ENCODE assay signal across 18 cellular contexts in the genomic region with DNA sequence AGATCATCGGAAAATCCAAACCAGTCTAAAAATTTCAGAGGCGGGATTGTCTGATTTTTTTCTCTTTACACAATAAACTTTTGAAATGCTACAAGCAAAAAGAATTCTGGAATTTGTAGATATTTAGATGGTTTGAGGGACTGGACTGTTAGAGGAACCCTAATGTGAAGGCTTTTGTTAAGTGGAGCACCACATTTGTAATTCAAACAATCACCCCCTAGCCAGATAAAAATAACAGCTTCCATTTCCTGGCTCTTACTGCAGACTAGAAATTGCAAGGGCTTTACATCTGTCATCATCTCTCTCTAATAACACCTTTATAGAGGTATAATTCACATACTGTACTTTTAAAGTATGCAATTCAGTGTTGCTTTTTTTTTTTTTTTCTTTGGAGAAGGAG. TPM values are rescaled to one million over a fixed set of nuclear protein-coding genes. Genes with fewer than 3 reads are reported as not detected.
DNase-seq lines count a peak whose midpoint lies in the region; ATAC-seq and TF ChIP-seq lines count a peak whose summit lies in the region.
"Had no signal": no experiment of that assay in that cellular context is flagged by ENCODE, and none has a peak within 500 bp of the region (broad histone marks: within the 10 kb centered on the region; RNA-seq: fewer than 3 reads in every experiment).

No MANE protein-coding gene starts in this region.

- no peak for TF ChIP-seq POLR2A in prostate gland (IDR thresholded peaks at IDR 0.05)
- no peak for TF ChIP-seq POLR2A in testis (IDR thresholded peaks at IDR 0.05)

- CTCF ChIA-PET in WTC11 (lab: Charles Lee) (interaction anchor here (0.7 to 3.2 kb wide), 3 partner anchors 46 to 79 kb away, joined by 3 to 12 read pairs (median 5); no protein-coding TSS in a partner anchor), Caco-2 (lab: Charles Lee) (no interaction called here)

- H3K27me3 ChIP-seq in HUES6 (ENCODE audit: control insufficient read depth, insufficient read depth, low read length), result no peaks in the 10 kb centered on the region
- H3K27me3 ChIP-seq in iPS-18a (ENCODE audit: control insufficient read depth, insufficient read depth, low read length), result no peaks in the 10 kb centered on the region
- H3K27me3 ChIP-seq in prostate gland (replicated peaks; ENCODE audit: insufficient read depth), result no peaks in the 10 kb centered on the region
- no peaks in the 10 kb centered on the region for H3K27me3 ChIP-seq in Caco-2 (replicated peaks; ENCODE audit: control insufficient read depth, insufficient read depth, low read length)
- no peaks in the 10 kb centered on the region for H3K27me3 ChIP-seq in aorta (ENCODE audit: control insufficient read depth in 1 of 2, insufficient read depth in 2 of 2, low read length in 1 of 2)
- no peaks in the 10 kb centered on the region for H3K27me3 ChIP-seq in testis

- BruUV-seq in Caco-2 (replicated peaks; lab: Mats Ljungman, UMichigan), result no TSS peak

- DNase-seq in WTC11 (ENCODE audit: low spot score) (no peak), prostate gland (ENCODE audit: low spot score) (no peak), Caco-2 (no peak), aorta (no peak), testis (no peak)
- DNase-seq: BE2C; CD8-positive, alpha-beta T cell; KG1; NCI-H1092; NCI-H187 treated with DMSO at 0.1 percent for 48 hours; NCI-H2171; NCI-H510A; OCI-M1; RPMI8226 had no signal

- no peaks in the 10 kb centered on the region for H3K27me3 Mint-ChIP-seq in WTC11 (ENCODE audit: low read depth)
- H3K27me3 Mint-ChIP-seq in Caco-2 (ENCODE audit: insufficient read depth, unreplicated experiment), result no peaks in the 10 kb centered on the region

- H3K9ac ChIP-seq in HUES6 (ENCODE audit: low read length) (peak overlapping the region; percentile 40), iPS-18a (ENCODE audit: low read length) (peak overlapping the region; percentile 14)

- H3K36me3 ChIP-seq in HUES6 (ENCODE audit: control insufficient read depth, insufficient read depth, low read length), result no peaks in the 10 kb centered on the region
- no peaks in the 10 kb centered on the region for H3K36me3 ChIP-seq in iPS-18a (ENCODE audit: control insufficient read depth, low read depth, low read length)
- no peaks in the 10 kb centered on the region for H3K36me3 ChIP-seq in prostate gland
- H3K36me3 ChIP-seq in Caco-2 (ENCODE audit: control insufficient read depth, insufficient read depth, low read length), result 0 out of 2 replicates have a peak, but pooled peaks cover 1% of the 10 kb centered on the region
- H3K36me3 ChIP-seq in aorta (ENCODE audit: control insufficient read depth in 1 of 2, insufficient read depth in 2 of 2, low read length in 1 of 2), result no peaks in the 10 kb centered on the region
- no peaks in the 10 kb centered on the region for H3K36me3 ChIP-seq in testis (ENCODE audit: low read depth, missing control alignments)
- H3K36me3 ChIP-seq: BE2C, HAP-1 had no signal

- peak overlapping the region; percentile 29 for H3K4me3 Mint-ChIP-seq in WTC11
- no peak overlapping the region for H3K4me3 Mint-ChIP-seq in Caco-2 (ENCODE audit: unreplicated experiment)
- H3K4me3 Mint-ChIP-seq: CD8-positive, alpha-beta T cell had no signal

- H3K4me1 Mint-ChIP-seq in WTC11, result peaks cover 64% of the 10 kb centered on the region
- peaks cover 11% of the 10 kb centered on the region for H3K4me1 Mint-ChIP-seq in Caco-2 (ENCODE audit: low read depth, unreplicated experiment)

- peak overlapping the region; percentile 95 for H3K27ac ChIP-seq in HUES6 (ENCODE audit: low read depth, low read length)
- peak overlapping the region; percentile 34 for H3K27ac ChIP-seq in iPS-18a (ENCODE audit: low read length)
- peak overlapping the region; percentile 12 to 22 for H3K27ac ChIP-seq in prostate gland
- no peak overlapping the region for H3K27ac ChIP-seq in aorta (ENCODE audit: low read depth in 1 of 2, low read length in 2 of 2)
- H3K27ac ChIP-seq in testis, result no peak overlapping the region

- H3K4me3 ChIP-seq in HUES6 (ENCODE audit: low read depth, low read length) (no peak overlapping the region; the same call in 1 of the 2 replicates), iPS-18a (ENCODE audit: low read length) (peak overlapping the region; percentile 11), prostate gland (no peak overlapping the region), Caco-2 (ENCODE audit: low read depth, low read length) (no peak overlapping the region), aorta (ENCODE audit: low read length in 2 of 2) (no peak overlapping the region), testis (no peak overlapping the region)
- H3K4me3 ChIP-seq: HAP-1 had no signal

- intact Hi-C loops in prostate gland (cut with DNase I) (loop anchor here (10.0 kb wide), 2 partner anchors 71 to 189 kb away; a partner anchor contains a TSS), Caco-2 (cut with micrococcal nuclease; ENCODE audit: unreplicated experiment) (no loop called here), aorta (cut with DNase I) (loop anchor here in 1 of 2 donors (10.0 kb wide), 1 partner anchor 179 kb away; no protein-coding TSS in a partner anchor), testis (cut with DNase I; ENCODE audit: low total_unique reads) (no loop called here)

- POLR2A ChIA-PET in WTC11 (lab: Charles Lee), result no interaction called here
- POLR2A ChIA-PET in Caco-2 (lab: Charles Lee), result no interaction called here

- no peak for TF ChIP-seq CTCF in WTC11 (IDR thresholded peaks at IDR 0.05)
- TF ChIP-seq CTCF in prostate gland (IDR thresholded peaks at IDR 0.05), result no peak
- no peak for TF ChIP-seq CTCF in Caco-2 (IDR thresholded peaks at IDR 0.05; ENCODE audit: insufficient read depth in 1 of 2, low read depth in 1 of 2, low read length in 1 of 2, severe bottlenecking in 1 of 2, unreplicated experiment in 1 of 2)
- no peak for TF ChIP-seq CTCF in testis (IDR thresholded peaks at IDR 0.05)

- peak; percentile 9 for ATAC-seq in WTC11
- ATAC-seq in aorta (ENCODE audit: low FRiP score), result no peak
- no peak for ATAC-seq in HG02571 (IDR thresholded peaks at IDR 0.05; ENCODE audit: unreplicated experiment)
- ATAC-seq: CD8-positive, alpha-beta T cell had no signal

- WGBS in prostate gland, result 59% methylated on average over 2 of the region's 2 CpGs
- WGBS in aorta, 2 donors, result 55 to 64% methylated on average over 2 of the region's 2 CpGs
- 60 to 73% methylated on average over 2 of the region's 2 CpGs for WGBS in testis, 2 donors

- H3K27ac Mint-ChIP-seq in WTC11, result peak overlapping the region; percentile 99
- no peak overlapping the region for H3K27ac Mint-ChIP-seq in Caco-2 (ENCODE audit: unreplicated experiment)
- H3K27ac Mint-ChIP-seq: CD8-positive, alpha-beta T cell had no signal

- H3K9me3 Mint-ChIP-seq in WTC11 (0 out of 2 replicates have a peak, but pooled peaks cover 6% of the 10 kb centered on the region), Caco-2 (ENCODE audit: unreplicated experiment) (no peaks in the 10 kb centered on the region)
- H3K9me3 Mint-ChIP-seq: CD8-positive, alpha-beta T cell had no signal

- H3K36me3 Mint-ChIP-seq in WTC11 (0 out of 2 replicates have a peak, but pooled peaks cover 9% of the 10 kb centered on the region), Caco-2 (ENCODE audit: insufficient read depth, unreplicated experiment) (peaks cover 16% of the 10 kb centered on the region)

- no peaks in the 10 kb centered on the region for H3K9me3 ChIP-seq in HUES6 (ENCODE audit: control insufficient read depth, insufficient read depth, low read depth, low read length)
- no peaks in the 10 kb centered on the region for H3K9me3 ChIP-seq in iPS-18a (ENCODE audit: control insufficient read depth, low read depth, low read length)
- H3K9me3 ChIP-seq in prostate gland, result no peaks in the 10 kb centered on the region
- no peaks in the 10 kb centered on the region for H3K9me3 ChIP-seq in Caco-2
- no peaks in the 10 kb centered on the region for H3K9me3 ChIP-seq in aorta (ENCODE audit: control insufficient read depth, low read length)
- H3K9me3 ChIP-seq in testis, result no peaks in the 10 kb centered on the region
- H3K9me3 ChIP-seq: BE2C had no signal

- peaks cover 39% of the 10 kb centered on the region for H3K4me1 ChIP-seq in HUES6 (ENCODE audit: control insufficient read depth, insufficient read depth, low read length)
- peaks cover 11% of the 10 kb centered on the region for H3K4me1 ChIP-seq in iPS-18a (ENCODE audit: control insufficient read depth, low read depth, low read length)
- H3K4me1 ChIP-seq in prostate gland (replicated peaks), result no peaks in the 10 kb centered on the region
- no peaks in the 10 kb centered on the region; the same call in 1 of the 2 replicates for H3K4me1 ChIP-seq in Caco-2
- H3K4me1 ChIP-seq in aorta (ENCODE audit: control insufficient read depth in 1 of 2, insufficient read depth in 2 of 2, low read length in 2 of 2), result no peaks in the 10 kb centered on the region
- H3K4me1 ChIP-seq in testis, result peaks cover 2% of the 10 kb centered on the region
- H3K4me1 ChIP-seq: BE2C had no signal

TF ChIP-seq in WTC11, 78 proteins besides CTCF, POLR2A, EP300 and RAD21 (continues in another document):
- TF ChIP-seq CBFB (CRISPR knock-in tag; IDR thresholded peaks at IDR 0.05; ENCODE audit: low read depth), result no peak
- TF ChIP-seq, protein P1, sequence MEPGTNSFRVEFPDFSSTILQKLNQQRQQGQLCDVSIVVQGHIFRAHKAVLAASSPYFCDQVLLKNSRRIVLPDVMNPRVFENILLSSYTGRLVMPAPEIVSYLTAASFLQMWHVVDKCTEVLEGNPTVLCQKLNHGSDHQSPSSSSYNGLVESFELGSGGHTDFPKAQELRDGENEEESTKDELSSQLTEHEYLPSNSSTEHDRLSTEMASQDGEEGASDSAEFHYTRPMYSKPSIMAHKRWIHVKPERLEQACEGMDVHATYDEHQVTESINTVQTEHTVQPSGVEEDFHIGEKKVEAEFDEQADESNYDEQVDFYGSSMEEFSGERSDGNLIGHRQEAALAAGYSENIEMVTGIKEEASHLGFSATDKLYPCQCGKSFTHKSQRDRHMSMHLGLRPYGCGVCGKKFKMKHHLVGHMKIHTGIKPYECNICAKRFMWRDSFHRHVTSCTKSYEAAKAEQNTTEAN (CRISPR knock-in tag; IDR thresholded peaks at IDR 0.05), result no peak

RNA-seq across cellular contexts. Expression of a gene that starts 3.8 kb away (rescaled TPM):
- total RNA-seq in WTC11 (2021) (91.3 to 108 TPM (median 92.4 TPM) in 3 replicates), prostate gland (100 to 1,000 TPM; 262 to 348 TPM), Caco-2 (2022) (143 and 147 TPM in 2 replicates), aorta (10 to 100 TPM; 55.8 to 65.4 TPM), testis (100 to 1,000 TPM; 233 to 243 TPM)
- polyA plus RNA-seq in aorta (100 to 1,000 TPM; 102 to 166 TPM), testis (ENCODE audit: insufficient read depth, low read depth, low replicate concordance) (215 TPM)

RNA-seq across cellular contexts. Expression of a gene that starts 27.3 kb away (rescaled TPM):
- total RNA-seq in WTC11 (2021) (8.1 to 12.3 TPM (median 8.5 TPM) in 3 replicates), prostate gland (10 to 100 TPM; 33.0 to 38.3 TPM), Caco-2 (2022) (15.1 and 21.2 TPM in 2 replicates), aorta (1 to 10 TPM; 9.1 to 9.8 TPM), testis (10 to 100 TPM; 23.8 to 26.1 TPM)
- polyA plus RNA-seq in aorta (1 to 10 TPM; 2.7 to 5.4 TPM), testis (ENCODE audit: insufficient read depth, low read depth, low replicate concordance) (11.3 TPM)

Comparison
In these comparisons a context has a peak if more than half of its experiments do, and no peak if none do; other contexts are left out.
1. H3K27ac ChIP-seq: peak in HUES6 (single experiment), iPS-18a (single experiment) and prostate gland (2 of 2); none in aorta (0 of 2) and testis (0 of 2).